1 cellular context compared by ENCODE assay signal in genomic region chr22:49879871-49880270, GRCh38.
A peak's percentile ranks its signal among the peaks of the same experiment; 100 is the strongest.
TF ChIP-seq lines count a peak whose summit lies in the region.

No MANE protein-coding gene starts in this region.

TF ChIP-seq in GM12878, 131 proteins besides CTCF, POLR2A, EP300 and RAD21:
- 0 out of 2 replicates have a peak, but pooled peaks have one; percentile 23 for TF ChIP-seq YY1 (IDR thresholded peaks at IDR 0.05; ENCODE audit: low read depth, low read length)
- TF ChIP-seq NFYA (IDR thresholded peaks at IDR 0.05; ENCODE audit: borderline replicate concordance, low read depth, low read length): no peak
- TF ChIP-seq, protein P1, sequence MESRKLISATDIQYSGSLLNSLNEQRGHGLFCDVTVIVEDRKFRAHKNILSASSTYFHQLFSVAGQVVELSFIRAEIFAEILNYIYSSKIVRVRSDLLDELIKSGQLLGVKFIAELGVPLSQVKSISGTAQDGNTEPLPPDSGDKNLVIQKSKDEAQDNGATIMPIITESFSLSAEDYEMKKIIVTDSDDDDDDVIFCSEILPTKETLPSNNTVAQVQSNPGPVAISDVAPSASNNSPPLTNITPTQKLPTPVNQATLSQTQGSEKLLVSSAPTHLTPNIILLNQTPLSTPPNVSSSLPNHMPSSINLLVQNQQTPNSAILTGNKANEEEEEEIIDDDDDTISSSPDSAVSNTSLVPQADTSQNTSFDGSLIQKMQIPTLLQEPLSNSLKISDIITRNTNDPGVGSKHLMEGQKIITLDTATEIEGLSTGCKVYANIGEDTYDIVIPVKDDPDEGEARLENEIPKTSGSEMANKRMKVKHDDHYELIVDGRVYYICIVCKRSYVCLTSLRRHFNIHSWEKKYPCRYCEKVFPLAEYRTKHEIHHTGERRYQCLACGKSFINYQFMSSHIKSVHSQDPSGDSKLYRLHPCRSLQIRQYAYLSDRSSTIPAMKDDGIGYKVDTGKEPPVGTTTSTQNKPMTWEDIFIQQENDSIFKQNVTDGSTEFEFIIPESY (IDR thresholded peaks at IDR 0.05): peak; percentile 62; the same call in 1 of the 2 replicates
- TF ChIP-seq MLLT1 (IDR thresholded peaks at IDR 0.05): peak; percentile 53; the same call in 1 of the 2 replicates
TF ChIP-seq in GM12878: peak in this region for 3.
